15 cellular contexts compared by ENCODE assay signal in genomic region chr3:46213201-46213600, GRCh38. TPM values are rescaled to one million over a fixed set of nuclear protein-coding genes. Genes with fewer than 3 reads are reported as not detected.
DNase-seq lines count a peak whose midpoint lies in the region; ATAC-seq and TF ChIP-seq lines count a peak whose summit lies in the region.
"Had no signal": no experiment of that assay in that cellular context is flagged by ENCODE, and none has a peak within 500 bp of the region (broad histone marks: within the 10 kb centered on the region; RNA-seq: fewer than 3 reads in every experiment).

No MANE protein-coding gene starts in this region.

- CTCF ChIA-PET in CD8-positive, alpha-beta T cell (lab: Charles Lee): interaction anchor here (1.2 to 1.4 kb wide), 3 partner anchors 155 to 268 kb away, joined by 3 to 5 read pairs (median 4); no protein-coding TSS in a partner anchor

- 51 to 67% methylated on average over 4 of the region's 4 CpGs for WGBS in body of pancreas, 2 donors

- no peaks in the 10 kb centered on the region for H3K36me3 ChIP-seq in CD8-positive, alpha-beta T cell (ENCODE audit: insufficient read depth, low read length)
- no peaks in the 10 kb centered on the region for H3K36me3 ChIP-seq in KOPT-K1 (ENCODE audit: insufficient read depth, low read length)
- no peaks in the 10 kb centered on the region for H3K36me3 ChIP-seq in body of pancreas (replicated peaks in 1 of 2; ENCODE audit: insufficient read depth in 1 of 2, low read depth in 2 of 2)
- H3K36me3 ChIP-seq: tibial nerve had no signal

- no peak overlapping the region for H3K4me3 ChIP-seq in CD8-positive, alpha-beta T cell (ENCODE audit: low read depth, low read length)
- no peak overlapping the region for H3K4me3 ChIP-seq in body of pancreas
- H3K4me3 ChIP-seq: tibial nerve had no signal

- no peak overlapping the region for H3K27ac ChIP-seq in CD8-positive, alpha-beta T cell (ENCODE audit: low read depth, low read length)
- H3K27ac ChIP-seq in KOPT-K1 (ENCODE audit: low read depth, low read length, poor library complexity, severe bottlenecking) (peak overlapping the region; percentile 71), body of pancreas (no peak overlapping the region)
- H3K27ac ChIP-seq: tibial nerve had no signal

- no peaks in the 10 kb centered on the region for H3K9me3 Mint-ChIP-seq in CD8-positive, alpha-beta T cell
- no peaks in the 10 kb centered on the region for H3K9me3 Mint-ChIP-seq in immature natural killer cell
- H3K9me3 Mint-ChIP-seq: activated B cell treated with CpG ODN at 0.5 μM for 24 hours had no signal

- intact Hi-C loops in CD8-positive, alpha-beta T cell (cut with DNase I, micrococcal nuclease): no loop called here
- intact Hi-C loops in body of pancreas (cut with DNase I): no loop called here

- ATAC-seq in CD8-positive, alpha-beta T cell: peak; percentile 76
- no peak for ATAC-seq in GM18858 (IDR thresholded peaks at IDR 0.05; ENCODE audit: unreplicated experiment)
- no peak for ATAC-seq in body of pancreas

- H3K36me3 Mint-ChIP-seq in CD8-positive, alpha-beta T cell: no peaks in the 10 kb centered on the region
- H3K36me3 Mint-ChIP-seq in immature natural killer cell: no peaks in the 10 kb centered on the region

- H3K9me3 ChIP-seq in CD8-positive, alpha-beta T cell (ENCODE audit: low read length): no peaks in the 10 kb centered on the region
- H3K9me3 ChIP-seq in KOPT-K1 (ENCODE audit: insufficient read depth, low read length, poor library complexity, severe bottlenecking) (no peaks in the 10 kb centered on the region), body of pancreas (no peaks in the 10 kb centered on the region)
- H3K9me3 ChIP-seq: tibial nerve had no signal

- no peak for TF ChIP-seq POLR2A in body of pancreas (IDR thresholded peaks at IDR 0.05)

- H3K27ac Mint-ChIP-seq in CD8-positive, alpha-beta T cell: no peak overlapping the region
- H3K27ac Mint-ChIP-seq in immature natural killer cell: no peak overlapping the region
- H3K27ac Mint-ChIP-seq: activated B cell treated with CpG ODN at 0.5 μM for 24 hours, B cell had no signal

- no peak overlapping the region for H3K4me3 Mint-ChIP-seq in CD8-positive, alpha-beta T cell
- H3K4me3 Mint-ChIP-seq in immature natural killer cell: no peak overlapping the region
- H3K4me3 Mint-ChIP-seq: activated B cell treated with CpG ODN at 0.5 μM for 24 hours, B cell had no signal

- no peak for DNase-seq in CD8-positive, alpha-beta T cell
- DNase-seq in SKM-1 (lab: John Stamatoyannopoulos, UW; ENCODE audit: unreplicated experiment) (peak; percentile 16), immature natural killer cell (peak; percentile 22 to 42 (median 32)), DMS153 treated with DMSO at 0.1 percent for 48 hours (lab: John Stamatoyannopoulos, UW; ENCODE audit: unreplicated experiment) (no peak), NCI-H187 treated with DMSO at 0.1 percent for 48 hours (lab: John Stamatoyannopoulos, UW) (no peak), body of pancreas (no peak)
- DNase-seq: activated B cell treated with CpG ODN at 0.5 μM for 24 hours; activated effector memory CD4-positive, alpha-beta T cell treated with Interleukin-2 at 50 U/mL for 16 hours; NCI-H1092 treated with DMSO at 0.1 percent for 48 hours; SW 1271 had no signal

- H3K4me1 ChIP-seq in CD8-positive, alpha-beta T cell (ENCODE audit: insufficient read depth, low read length): peaks cover 26% of the 10 kb centered on the region
- H3K4me1 ChIP-seq in body of pancreas: peaks cover 4% of the 10 kb centered on the region

- POLR2A ChIA-PET in CD8-positive, alpha-beta T cell (lab: Charles Lee): no interaction called here

- H3K27me3 ChIP-seq in CD8-positive, alpha-beta T cell (ENCODE audit: insufficient read depth, low read length): no peaks in the 10 kb centered on the region
- H3K27me3 ChIP-seq in body of pancreas: no peaks in the 10 kb centered on the region
- H3K27me3 ChIP-seq: tibial nerve had no signal

- TF ChIP-seq CTCF in CD8-positive, alpha-beta T cell (IDR thresholded peaks at IDR 0.05): no peak
- no peak for TF ChIP-seq CTCF in body of pancreas (IDR thresholded peaks at IDR 0.05)

- peaks cover 18% of the 10 kb centered on the region for H3K4me1 Mint-ChIP-seq in CD8-positive, alpha-beta T cell (ENCODE audit: low read depth)
- H3K4me1 Mint-ChIP-seq in immature natural killer cell: peaks cover 13 to 14% of the 10 kb centered on the region in 2 donors

- no peaks in the 10 kb centered on the region for H3K27me3 Mint-ChIP-seq in CD8-positive, alpha-beta T cell (ENCODE audit: low read depth)
- peaks cover 0 to 1% (median 0%) of the 10 kb centered on the region in 3 donors for H3K27me3 Mint-ChIP-seq in immature natural killer cell (ENCODE audit: low read depth in 3 of 3)
- H3K27me3 Mint-ChIP-seq: activated B cell treated with CpG ODN at 0.5 μM for 24 hours, B cell had no signal

RNA-seq across cellular contexts. Expression of gene CCR1, which starts 5.1 kb away (rescaled TPM):
- 1 to 10 TPM in 1 of 2 experiments, under 1 TPM in 1; 0.86 to 1.2 TPM for total RNA-seq in CD8-positive, alpha-beta T cell
- 10 to 100 TPM; 10.5 to 24.1 (median 11.5) TPM for polyA plus RNA-seq in immature natural killer cell
- total RNA-seq in body of pancreas: 1 to 10 TPM; 1.8 to 3.0 TPM

RNA-seq across cellular contexts. Expression of gene CCR3, which starts 29.1 kb away (rescaled TPM):
- not detected for total RNA-seq in CD8-positive, alpha-beta T cell
- under 1 TPM in 1 of 3 donors, not detected in 2; 0.39 TPM for polyA plus RNA-seq in immature natural killer cell
- not detected for total RNA-seq in body of pancreas
- total RNA-seq: activated B cell treated with CpG ODN at 0.5 μM for 24 hours, B cell, myocyte, tibial nerve had no signal

Comparison
In these comparisons a context has a peak if more than half of its experiments do, and no peak if none do; other contexts are left out.
1. DNase-seq: peak in SKM-1 (single experiment) and immature natural killer cell (3 of 3); none in CD8-positive, alpha-beta T cell (0 of 7), DMS153 treated with DMSO at 0.1 percent for 48 hours (single experiment), NCI-H187 treated with DMSO at 0.1 percent for 48 hours (single experiment) and body of pancreas (0 of 4).